ENCODE assay signal across 8 cellular contexts in the genomic region with DNA sequence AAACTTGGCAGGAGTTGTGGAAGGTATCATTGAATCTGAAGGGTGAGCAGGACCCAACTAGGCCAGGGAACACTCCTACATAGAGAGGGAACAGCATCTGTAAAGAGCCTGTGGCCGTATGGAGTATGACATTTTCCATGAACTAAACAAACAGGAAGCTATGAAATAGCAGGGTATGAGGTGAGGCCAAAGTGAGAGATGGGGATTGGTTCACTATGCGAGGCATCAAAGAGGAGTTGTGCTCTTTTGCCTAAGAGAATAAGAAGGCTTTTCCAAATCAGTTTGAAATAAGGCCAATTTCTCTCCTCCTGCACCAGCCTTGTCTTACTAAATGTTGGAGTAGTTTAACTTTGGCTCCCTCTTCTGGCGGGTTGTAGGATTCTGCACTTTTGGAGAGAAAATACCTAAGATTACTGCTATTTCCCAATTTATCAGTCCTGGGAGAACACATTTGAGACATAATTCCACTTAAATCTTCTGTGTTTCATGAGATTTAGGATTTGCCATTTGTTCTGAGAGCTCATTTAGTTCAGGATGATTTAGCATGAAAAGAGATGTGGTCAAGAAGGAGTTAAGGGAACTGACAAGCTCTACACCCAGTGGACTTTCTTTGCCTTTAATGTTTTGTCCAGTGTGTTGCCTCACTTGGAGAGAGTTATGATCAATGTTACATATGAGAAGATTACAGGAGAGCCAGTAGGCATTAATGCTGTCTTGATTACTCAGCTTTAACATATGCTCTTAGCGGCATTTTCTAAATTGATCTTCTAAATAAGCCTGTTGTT. TPM values are rescaled to one million over a fixed set of nuclear protein-coding genes. Genes with fewer than 3 reads are reported as not detected.
DNase-seq lines count a peak whose midpoint lies in the region; ATAC-seq, FAIRE-seq and TF ChIP-seq lines count a peak whose summit lies in the region.

No MANE protein-coding gene starts in this region.

- TF ChIP-seq EP300 in gastroesophageal sphincter (IDR thresholded peaks at IDR 0.05): no peak

- TF ChIP-seq CTCF in D721Med (IDR thresholded peaks at IDR 0.05; ENCODE audit: insufficient read depth, missing control alignments) (peak; percentile 99), OCI-LY3 (IDR thresholded peaks at IDR 0.05; ENCODE audit: low read depth, low read length) (peak; percentile 95), gastroesophageal sphincter (IDR thresholded peaks at IDR 0.05) (peak; percentile 68 to 91 (median 80)), pancreas (IDR thresholded peaks at IDR 0.05) (peak; percentile 34 to 50 (median 41))

- H4K20me1 ChIP-seq in OCI-LY3 (ENCODE audit: insufficient read depth, low read length): no peaks in the 10 kb centered on the region

- H2AFZ ChIP-seq in OCI-LY3 (ENCODE audit: low read depth, low read length): no peak overlapping the region

- H3K4me2 ChIP-seq in OCI-LY3 (ENCODE audit: low read length): no peak overlapping the region

- DNase-seq in D721Med (ENCODE audit: insufficient read length, low spot score) (no peak), HuH-7.5 (ENCODE audit: low spot score) (peak; percentile 34), pancreas (peak in 2 of 6 donors; percentile 26 to 51), MG63 (no peak)
- peak; percentile 37 for DNase-seq in activated naive CD4-positive, alpha-beta T cell treated with Interleukin-2 at 50 U/mL for 16 hours

- no peaks in the 10 kb centered on the region for H3K36me3 ChIP-seq in OCI-LY3 (replicated peaks; ENCODE audit: low read depth, low read length)
- peaks cover 0 to 41% of the 10 kb centered on the region in 2 donors for H3K36me3 ChIP-seq in gastroesophageal sphincter
- no peaks in the 10 kb centered on the region for H3K36me3 ChIP-seq in pancreas
- H3K36me3 ChIP-seq in MG63: no peaks in the 10 kb centered on the region

- no peaks in the 10 kb centered on the region for H3K79me2 ChIP-seq in OCI-LY3 (ENCODE audit: low read length)

- no peak overlapping the region for H3K27ac ChIP-seq in OCI-LY3 (ENCODE audit: low read length)
- H3K27ac ChIP-seq in gastroesophageal sphincter: peak overlapping the region in 1 of 4 donors; percentile 11
- H3K27ac ChIP-seq in pancreas: no peak overlapping the region

- TF ChIP-seq POLR2A in gastroesophageal sphincter (IDR thresholded peaks at IDR 0.05): no peak

- H3K9ac ChIP-seq in OCI-LY3 (ENCODE audit: low read length): no peak overlapping the region

- no peaks in the 10 kb centered on the region for H3K4me1 ChIP-seq in OCI-LY3 (ENCODE audit: low read length)
- H3K4me1 ChIP-seq in gastroesophageal sphincter: peaks cover 0 to 27% (median 9%) of the 10 kb centered on the region in 3 donors
- H3K4me1 ChIP-seq in pancreas: no peaks in the 10 kb centered on the region

- WGBS in gastroesophageal sphincter (ENCODE audit: low coverage in 1 of 2), 2 donors: 25 to 32% methylated on average over 2 to 4 of the region's 4 CpGs
- 44 to 47% methylated on average over 4 of the region's 4 CpGs for WGBS in pancreas, 2 donors

- ATAC-seq in gastroesophageal sphincter: peak; percentile 77
- peak; percentile 46 to 88 (median 76) for ATAC-seq in pancreas
- ATAC-seq in HG03135 (IDR thresholded peaks at IDR 0.05; ENCODE audit: unreplicated experiment): no peak

- intact Hi-C loops in pancreas (cut with DNase I): loop anchor here in 2 of 3 donors (5.0 to 10.0 kb wide), 2 partner anchors 469 to 472 kb away; no protein-coding TSS in a partner anchor

- H3K9me3 ChIP-seq in OCI-LY3 (ENCODE audit: insufficient read depth, low read length): no peaks in the 10 kb centered on the region
- no peaks in the 10 kb centered on the region for H3K9me3 ChIP-seq in gastroesophageal sphincter
- no peaks in the 10 kb centered on the region for H3K9me3 ChIP-seq in pancreas
- H3K9me3 ChIP-seq in MG63: no peaks in the 10 kb centered on the region

- H3K27me3 ChIP-seq in OCI-LY3 (ENCODE audit: low read depth, low read length) (peaks cover 78% of the 10 kb centered on the region), gastroesophageal sphincter (no peaks in the 10 kb centered on the region), pancreas (no peaks in the 10 kb centered on the region), MG63 (no peaks in the 10 kb centered on the region)

- no peak overlapping the region for H3K4me3 ChIP-seq in OCI-LY3 (ENCODE audit: low read length)
- H3K4me3 ChIP-seq in gastroesophageal sphincter: no peak overlapping the region
- H3K4me3 ChIP-seq in pancreas: no peak overlapping the region
- no peak overlapping the region for H3K4me3 ChIP-seq in MG63

- peak; percentile 84 for FAIRE-seq in D721Med (lab: Jason Lieb, UNC)
- FAIRE-seq in pancreas (lab: Jason Lieb, UNC): peak; percentile 68

RNA-seq across cellular contexts. Expression of a gene that starts 55.4 kb away (rescaled TPM):
- total RNA-seq in gastroesophageal sphincter (10 to 100 TPM; 15.8 to 30.3 (median 27.7) TPM), pancreas (10 to 100 TPM in 3 of 6 donors, 1 to 10 TPM in 3; 7.0 to 15.5 (median 9.1) TPM)
- 1 to 10 TPM; 4.0 to 7.3 TPM for polyA plus RNA-seq in pancreas
- total RNA-seq in MG63 (2014; rRNA removed; shearing (Covaris generic); ENCODE audit: low replicate concordance): 3.2 and 4.5 TPM in 2 replicates

Comparison
In these comparisons a context has a peak if more than half of its experiments do, and no peak if none do; other contexts are left out.
1. DNase-seq: peak in HuH-7.5 (single experiment) and activated naive CD4-positive, alpha-beta T cell treated with Interleukin-2 at 50 U/mL for 16 hours (single experiment); none in D721Med (single experiment) and MG63 (single experiment).
2. CTCF ChIP-seq: peak in every context shown above with its lines; median percentile 99 in D721Med; 95 in OCI-LY3; 80 in gastroesophageal sphincter; 41 in pancreas.